ENCODE assay signal across 1 cellular context in the genomic region with DNA sequence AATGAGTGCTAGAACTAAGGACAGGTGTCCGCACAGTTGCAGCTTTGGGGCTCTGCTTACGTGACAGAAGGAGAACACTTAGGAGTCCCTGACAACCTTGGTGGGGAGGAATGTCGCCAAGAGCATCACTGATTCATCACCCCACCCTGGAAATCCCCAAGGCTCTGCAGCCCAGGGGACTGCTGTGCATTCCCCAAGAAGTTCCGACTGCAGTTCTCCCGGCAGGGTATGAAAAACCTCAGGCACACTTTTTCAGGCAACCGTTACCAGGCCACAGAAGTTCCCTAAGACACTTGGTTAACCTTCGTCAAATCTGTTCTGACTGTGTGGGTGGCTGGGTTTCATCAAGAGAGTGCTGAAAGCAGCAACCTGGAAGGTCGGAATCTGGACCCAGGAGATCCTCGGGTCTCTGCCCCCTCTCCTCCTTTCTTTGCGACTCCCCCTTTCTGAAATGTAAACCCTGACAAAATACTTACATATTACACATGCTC.
TF ChIP-seq lines count a peak whose summit lies in the region.

No MANE protein-coding gene starts in this region.

TF ChIP-seq in GM12878, 131 proteins besides CTCF, POLR2A, EP300 and RAD21 (continued from another document and continues in another):
- TF ChIP-seq CBX5 (IDR thresholded peaks at IDR 0.05; ENCODE audit: low read depth) (0 out of 2 replicates have a peak, but pooled peaks have one; percentile 76), CBX3 (IDR thresholded peaks at IDR 0.05; ENCODE audit: borderline replicate concordance, low read depth) (no peak), CREB1 (IDR thresholded peaks at IDR 0.05; ENCODE audit: low read depth) (peak; percentile 30; the same call in 1 of the 2 replicates), GABPA (IDR thresholded peaks at IDR 0.05; ENCODE audit: low read depth) (0 out of 2 replicates have a peak, but pooled peaks have one; percentile 20), ZZZ3 (IDR thresholded peaks at IDR 0.05; ENCODE audit: control insufficient read depth, insufficient read length, low read depth) (no peak), FOXK2 (IDR thresholded peaks at IDR 0.05) (no peak), MYB (IDR thresholded peaks at IDR 0.05; ENCODE audit: borderline replicate concordance, low read depth, low read length) (peak; percentile 67; the same call in 1 of the 2 replicates), MXI1 (IDR thresholded peaks at IDR 0.05; ENCODE audit: low read depth, low read length) (no peak), ETV6 (conservative IDR thresholded peaks at IDR 0.05 in 1 of 2, IDR thresholded peaks at IDR 0.05 in 1 of 2; ENCODE audit: borderline replicate concordance in 1 of 2, low read depth in 1 of 2) (peak in 1 of 2 experiments; percentile 58; a peak in 2 of 4 replicates), HCFC1 (IDR thresholded peaks at IDR 0.05; ENCODE audit: low read length) (no peak), NFXL1 (IDR thresholded peaks at IDR 0.05; ENCODE audit: borderline replicate concordance) (no peak), MEF2B (IDR thresholded peaks at IDR 0.05; ENCODE audit: partially characterized antibody, poor library complexity, severe bottlenecking) (peak; percentile 87), RB1 (IDR thresholded peaks at IDR 0.05; ENCODE audit: borderline replicate concordance) (peak; percentile 36; the same call in 1 of the 2 replicates), TBL1XR1 (IDR thresholded peaks at IDR 0.05; ENCODE audit: low read depth, low read length) (peak; percentile 57; the same call in 1 of the 2 replicates), BCL11A (IDR thresholded peaks at IDR 0.05; ENCODE audit: low read depth, low read length) (peak; percentile 49; the same call in 1 of the 2 replicates), RELA (IDR thresholded peaks at IDR 0.05; ENCODE audit: borderline replicate concordance, partially characterized antibody) (peak; percentile 91), SRF (IDR thresholded peaks at IDR 0.05; ENCODE audit: low read depth in 2 of 2, low read length in 2 of 2) (no peak), PAX5 (IDR thresholded peaks at IDR 0.05; ENCODE audit: borderline replicate concordance, low read depth, low read length) (peak; percentile 64; the same call in 1 of the 2 replicates), GATAD2B (conservative IDR thresholded peaks at IDR 0.05; ENCODE audit: low read depth) (peak; percentile 89), SIX5 (IDR thresholded peaks at IDR 0.05; ENCODE audit: low read depth, low read length, severe bottlenecking) (no peak), ZNF384 (IDR thresholded peaks at IDR 0.05; ENCODE audit: borderline replicate concordance, low read depth, low read length) (peak; percentile 61; the same call in 1 of the 2 replicates), ZNF217 (IDR thresholded peaks at IDR 0.05) (peak; percentile 20; the same call in 1 of the 2 replicates), NFYA (IDR thresholded peaks at IDR 0.05; ENCODE audit: borderline replicate concordance, low read depth, low read length) (no peak), RCOR1 (conservative IDR thresholded peaks at IDR 0.05; ENCODE audit: low read depth, low read length) (no peak; the same call in 1 of the 2 replicates), NR2C2 (IDR thresholded peaks at IDR 0.05; ENCODE audit: borderline replicate concordance, control insufficient read depth, insufficient read length, low read depth) (no peak), TARDBP (IDR thresholded peaks at IDR 0.05; ENCODE audit: borderline replicate concordance) (no peak), ZSCAN29 (IDR thresholded peaks at IDR 0.05) (no peak), ZNF622 (IDR thresholded peaks at IDR 0.05) (no peak), ZNF207 (IDR thresholded peaks at IDR 0.05; ENCODE audit: borderline replicate concordance) (no peak), ZNF24 (IDR thresholded peaks at IDR 0.05) (peak; percentile 93), JUND (IDR thresholded peaks at IDR 0.05; ENCODE audit: low read depth, low read length) (no peak), TCF7 (IDR thresholded peaks at IDR 0.05; ENCODE audit: borderline replicate concordance) (no peak), RAD51 (IDR thresholded peaks at IDR 0.05) (no peak), KLF5 (IDR thresholded peaks at IDR 0.05; ENCODE audit: partially characterized antibody) (peak; percentile 29)
- TF ChIP-seq, protein P1, sequence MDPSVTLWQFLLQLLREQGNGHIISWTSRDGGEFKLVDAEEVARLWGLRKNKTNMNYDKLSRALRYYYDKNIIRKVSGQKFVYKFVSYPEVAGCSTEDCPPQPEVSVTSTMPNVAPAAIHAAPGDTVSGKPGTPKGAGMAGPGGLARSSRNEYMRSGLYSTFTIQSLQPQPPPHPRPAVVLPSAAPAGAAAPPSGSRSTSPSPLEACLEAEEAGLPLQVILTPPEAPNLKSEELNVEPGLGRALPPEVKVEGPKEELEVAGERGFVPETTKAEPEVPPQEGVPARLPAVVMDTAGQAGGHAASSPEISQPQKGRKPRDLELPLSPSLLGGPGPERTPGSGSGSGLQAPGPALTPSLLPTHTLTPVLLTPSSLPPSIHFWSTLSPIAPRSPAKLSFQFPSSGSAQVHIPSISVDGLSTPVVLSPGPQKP (IDR thresholded peaks at IDR 0.05; ENCODE audit: low read depth, low read length): no peak
- TF ChIP-seq, protein P2, sequence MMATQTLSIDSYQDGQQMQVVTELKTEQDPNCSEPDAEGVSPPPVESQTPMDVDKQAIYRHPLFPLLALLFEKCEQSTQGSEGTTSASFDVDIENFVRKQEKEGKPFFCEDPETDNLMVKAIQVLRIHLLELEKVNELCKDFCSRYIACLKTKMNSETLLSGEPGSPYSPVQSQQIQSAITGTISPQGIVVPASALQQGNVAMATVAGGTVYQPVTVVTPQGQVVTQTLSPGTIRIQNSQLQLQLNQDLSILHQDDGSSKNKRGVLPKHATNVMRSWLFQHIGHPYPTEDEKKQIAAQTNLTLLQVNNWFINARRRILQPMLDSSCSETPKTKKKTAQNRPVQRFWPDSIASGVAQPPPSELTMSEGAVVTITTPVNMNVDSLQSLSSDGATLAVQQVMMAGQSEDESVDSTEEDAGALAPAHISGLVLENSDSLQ (IDR thresholded peaks at IDR 0.05): no peak
- TF ChIP-seq, protein P3, sequence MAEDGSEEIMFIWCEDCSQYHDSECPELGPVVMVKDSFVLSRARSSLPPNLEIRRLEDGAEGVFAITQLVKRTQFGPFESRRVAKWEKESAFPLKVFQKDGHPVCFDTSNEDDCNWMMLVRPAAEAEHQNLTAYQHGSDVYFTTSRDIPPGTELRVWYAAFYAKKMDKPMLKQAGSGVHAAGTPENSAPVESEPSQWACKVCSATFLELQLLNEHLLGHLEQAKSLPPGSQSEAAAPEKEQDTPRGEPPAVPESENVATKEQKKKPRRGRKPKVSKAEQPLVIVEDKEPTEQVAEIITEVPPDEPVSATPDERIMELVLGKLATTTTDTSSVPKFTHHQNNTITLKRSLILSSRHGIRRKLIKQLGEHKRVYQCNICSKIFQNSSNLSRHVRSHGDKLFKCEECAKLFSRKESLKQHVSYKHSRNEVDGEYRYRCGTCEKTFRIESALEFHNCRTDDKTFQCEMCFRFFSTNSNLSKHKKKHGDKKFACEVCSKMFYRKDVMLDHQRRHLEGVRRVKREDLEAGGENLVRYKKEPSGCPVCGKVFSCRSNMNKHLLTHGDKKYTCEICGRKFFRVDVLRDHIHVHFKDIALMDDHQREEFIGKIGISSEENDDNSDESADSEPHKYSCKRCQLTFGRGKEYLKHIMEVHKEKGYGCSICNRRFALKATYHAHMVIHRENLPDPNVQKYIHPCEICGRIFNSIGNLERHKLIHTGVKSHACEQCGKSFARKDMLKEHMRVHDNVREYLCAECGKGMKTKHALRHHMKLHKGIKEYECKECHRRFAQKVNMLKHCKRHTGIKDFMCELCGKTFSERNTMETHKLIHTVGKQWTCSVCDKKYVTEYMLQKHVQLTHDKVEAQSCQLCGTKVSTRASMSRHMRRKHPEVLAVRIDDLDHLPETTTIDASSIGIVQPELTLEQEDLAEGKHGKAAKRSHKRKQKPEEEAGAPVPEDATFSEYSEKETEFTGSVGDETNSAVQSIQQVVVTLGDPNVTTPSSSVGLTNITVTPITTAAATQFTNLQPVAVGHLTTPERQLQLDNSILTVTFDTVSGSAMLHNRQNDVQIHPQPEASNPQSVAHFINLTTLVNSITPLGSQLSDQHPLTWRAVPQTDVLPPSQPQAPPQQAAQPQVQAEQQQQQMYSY (CRISPR knock-in tag; IDR thresholded peaks at IDR 0.05): no peak
- TF ChIP-seq, protein P4, sequence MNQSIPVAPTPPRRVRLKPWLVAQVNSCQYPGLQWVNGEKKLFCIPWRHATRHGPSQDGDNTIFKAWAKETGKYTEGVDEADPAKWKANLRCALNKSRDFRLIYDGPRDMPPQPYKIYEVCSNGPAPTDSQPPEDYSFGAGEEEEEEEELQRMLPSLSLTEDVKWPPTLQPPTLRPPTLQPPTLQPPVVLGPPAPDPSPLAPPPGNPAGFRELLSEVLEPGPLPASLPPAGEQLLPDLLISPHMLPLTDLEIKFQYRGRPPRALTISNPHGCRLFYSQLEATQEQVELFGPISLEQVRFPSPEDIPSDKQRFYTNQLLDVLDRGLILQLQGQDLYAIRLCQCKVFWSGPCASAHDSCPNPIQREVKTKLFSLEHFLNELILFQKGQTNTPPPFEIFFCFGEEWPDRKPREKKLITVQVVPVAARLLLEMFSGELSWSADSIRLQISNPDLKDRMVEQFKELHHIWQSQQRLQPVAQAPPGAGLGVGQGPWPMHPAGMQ (IDR thresholded peaks at IDR 0.05; ENCODE audit: borderline replicate concordance): no peak
- TF ChIP-seq, protein P5, sequence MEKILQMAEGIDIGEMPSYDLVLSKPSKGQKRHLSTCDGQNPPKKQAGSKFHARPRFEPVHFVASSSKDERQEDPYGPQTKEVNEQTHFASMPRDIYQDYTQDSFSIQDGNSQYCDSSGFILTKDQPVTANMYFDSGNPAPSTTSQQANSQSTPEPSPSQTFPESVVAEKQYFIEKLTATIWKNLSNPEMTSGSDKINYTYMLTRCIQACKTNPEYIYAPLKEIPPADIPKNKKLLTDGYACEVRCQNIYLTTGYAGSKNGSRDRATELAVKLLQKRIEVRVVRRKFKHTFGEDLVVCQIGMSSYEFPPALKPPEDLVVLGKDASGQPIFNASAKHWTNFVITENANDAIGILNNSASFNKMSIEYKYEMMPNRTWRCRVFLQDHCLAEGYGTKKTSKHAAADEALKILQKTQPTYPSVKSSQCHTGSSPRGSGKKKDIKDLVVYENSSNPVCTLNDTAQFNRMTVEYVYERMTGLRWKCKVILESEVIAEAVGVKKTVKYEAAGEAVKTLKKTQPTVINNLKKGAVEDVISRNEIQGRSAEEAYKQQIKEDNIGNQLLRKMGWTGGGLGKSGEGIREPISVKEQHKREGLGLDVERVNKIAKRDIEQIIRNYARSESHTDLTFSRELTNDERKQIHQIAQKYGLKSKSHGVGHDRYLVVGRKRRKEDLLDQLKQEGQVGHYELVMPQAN (conservative IDR thresholded peaks at IDR 0.05): no peak
- TF ChIP-seq, protein P6, sequence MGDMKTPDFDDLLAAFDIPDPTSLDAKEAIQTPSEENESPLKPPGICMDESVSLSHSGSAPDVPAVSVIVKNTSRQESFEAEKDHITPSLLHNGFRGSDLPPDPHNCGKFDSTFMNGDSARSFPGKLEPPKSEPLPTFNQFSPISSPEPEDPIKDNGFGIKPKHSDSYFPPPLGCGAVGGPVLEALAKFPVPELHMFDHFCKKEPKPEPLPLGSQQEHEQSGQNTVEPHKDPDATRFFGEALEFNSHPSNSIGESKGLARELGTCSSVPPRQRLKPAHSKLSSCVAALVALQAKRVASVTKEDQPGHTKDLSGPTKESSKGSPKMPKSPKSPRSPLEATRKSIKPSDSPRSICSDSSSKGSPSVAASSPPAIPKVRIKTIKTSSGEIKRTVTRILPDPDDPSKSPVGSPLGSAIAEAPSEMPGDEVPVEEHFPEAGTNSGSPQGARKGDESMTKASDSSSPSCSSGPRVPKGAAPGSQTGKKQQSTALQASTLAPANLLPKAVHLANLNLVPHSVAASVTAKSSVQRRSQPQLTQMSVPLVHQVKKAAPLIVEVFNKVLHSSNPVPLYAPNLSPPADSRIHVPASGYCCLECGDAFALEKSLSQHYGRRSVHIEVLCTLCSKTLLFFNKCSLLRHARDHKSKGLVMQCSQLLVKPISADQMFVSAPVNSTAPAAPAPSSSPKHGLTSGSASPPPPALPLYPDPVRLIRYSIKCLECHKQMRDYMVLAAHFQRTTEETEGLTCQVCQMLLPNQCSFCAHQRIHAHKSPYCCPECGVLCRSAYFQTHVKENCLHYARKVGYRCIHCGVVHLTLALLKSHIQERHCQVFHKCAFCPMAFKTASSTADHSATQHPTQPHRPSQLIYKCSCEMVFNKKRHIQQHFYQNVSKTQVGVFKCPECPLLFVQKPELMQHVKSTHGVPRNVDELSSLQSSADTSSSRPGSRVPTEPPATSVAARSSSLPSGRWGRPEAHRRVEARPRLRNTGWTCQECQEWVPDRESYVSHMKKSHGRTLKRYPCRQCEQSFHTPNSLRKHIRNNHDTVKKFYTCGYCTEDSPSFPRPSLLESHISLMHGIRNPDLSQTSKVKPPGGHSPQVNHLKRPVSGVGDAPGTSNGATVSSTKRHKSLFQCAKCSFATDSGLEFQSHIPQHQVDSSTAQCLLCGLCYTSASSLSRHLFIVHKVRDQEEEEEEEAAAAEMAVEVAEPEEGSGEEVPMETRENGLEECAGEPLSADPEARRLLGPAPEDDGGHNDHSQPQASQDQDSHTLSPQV (IDR thresholded peaks at IDR 0.05): no peak
- TF ChIP-seq, protein P7, sequence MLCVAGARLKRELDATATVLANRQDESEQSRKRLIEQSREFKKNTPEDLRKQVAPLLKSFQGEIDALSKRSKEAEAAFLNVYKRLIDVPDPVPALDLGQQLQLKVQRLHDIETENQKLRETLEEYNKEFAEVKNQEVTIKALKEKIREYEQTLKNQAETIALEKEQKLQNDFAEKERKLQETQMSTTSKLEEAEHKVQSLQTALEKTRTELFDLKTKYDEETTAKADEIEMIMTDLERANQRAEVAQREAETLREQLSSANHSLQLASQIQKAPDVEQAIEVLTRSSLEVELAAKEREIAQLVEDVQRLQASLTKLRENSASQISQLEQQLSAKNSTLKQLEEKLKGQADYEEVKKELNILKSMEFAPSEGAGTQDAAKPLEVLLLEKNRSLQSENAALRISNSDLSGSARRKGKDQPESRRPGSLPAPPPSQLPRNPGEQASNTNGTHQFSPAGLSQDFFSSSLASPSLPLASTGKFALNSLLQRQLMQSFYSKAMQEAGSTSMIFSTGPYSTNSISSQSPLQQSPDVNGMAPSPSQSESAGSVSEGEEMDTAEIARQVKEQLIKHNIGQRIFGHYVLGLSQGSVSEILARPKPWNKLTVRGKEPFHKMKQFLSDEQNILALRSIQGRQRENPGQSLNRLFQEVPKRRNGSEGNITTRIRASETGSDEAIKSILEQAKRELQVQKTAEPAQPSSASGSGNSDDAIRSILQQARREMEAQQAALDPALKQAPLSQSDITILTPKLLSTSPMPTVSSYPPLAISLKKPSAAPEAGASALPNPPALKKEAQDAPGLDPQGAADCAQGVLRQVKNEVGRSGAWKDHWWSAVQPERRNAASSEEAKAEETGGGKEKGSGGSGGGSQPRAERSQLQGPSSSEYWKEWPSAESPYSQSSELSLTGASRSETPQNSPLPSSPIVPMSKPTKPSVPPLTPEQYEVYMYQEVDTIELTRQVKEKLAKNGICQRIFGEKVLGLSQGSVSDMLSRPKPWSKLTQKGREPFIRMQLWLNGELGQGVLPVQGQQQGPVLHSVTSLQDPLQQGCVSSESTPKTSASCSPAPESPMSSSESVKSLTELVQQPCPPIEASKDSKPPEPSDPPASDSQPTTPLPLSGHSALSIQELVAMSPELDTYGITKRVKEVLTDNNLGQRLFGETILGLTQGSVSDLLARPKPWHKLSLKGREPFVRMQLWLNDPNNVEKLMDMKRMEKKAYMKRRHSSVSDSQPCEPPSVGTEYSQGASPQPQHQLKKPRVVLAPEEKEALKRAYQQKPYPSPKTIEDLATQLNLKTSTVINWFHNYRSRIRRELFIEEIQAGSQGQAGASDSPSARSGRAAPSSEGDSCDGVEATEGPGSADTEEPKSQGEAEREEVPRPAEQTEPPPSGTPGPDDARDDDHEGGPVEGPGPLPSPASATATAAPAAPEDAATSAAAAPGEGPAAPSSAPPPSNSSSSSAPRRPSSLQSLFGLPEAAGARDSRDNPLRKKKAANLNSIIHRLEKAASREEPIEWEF (IDR thresholded peaks at IDR 0.05; ENCODE audit: insufficient replicate concordance, low read depth, low read length): no peak
